ENCODE assay signal across 26 cellular contexts in the genomic region with DNA sequence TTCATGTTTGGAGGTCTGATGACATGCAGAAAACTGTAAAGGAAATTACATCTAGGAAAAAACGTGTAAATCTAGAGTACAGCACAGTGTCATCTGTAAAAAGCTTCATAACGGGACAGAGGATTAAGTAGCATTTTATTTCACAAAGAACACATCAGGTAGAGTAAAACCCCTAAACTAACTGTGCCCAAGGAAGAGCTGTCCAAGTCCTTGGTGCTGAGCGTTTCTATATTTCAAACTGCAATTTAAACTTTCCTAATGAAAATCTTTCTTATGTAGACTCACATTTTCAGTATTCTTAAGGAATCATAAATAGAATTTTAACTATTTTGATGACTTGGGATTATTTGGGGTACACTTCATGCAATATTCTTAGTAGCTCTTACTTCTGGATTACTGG.
"Had no signal": no experiment of that assay in that cellular context is flagged by ENCODE, and none has a peak within 500 bp of the region (broad histone marks: within the 10 kb centered on the region; RNA-seq: fewer than 3 reads in every experiment).

No MANE protein-coding gene starts in this region.

- H3K4me1 Mint-ChIP-seq: natural killer cell; stimulated activated memory B cell treated with anti-CD40 and anti-IgM and Interleukin-4, amounts not matched to agents 10 μg/mL and 1 μg/mL and 100 μg/mL, for 72 hours had no signal

- H3K27ac ChIP-seq: colonic mucosa, esophagus squamous epithelium, heart right ventricle, left ventricle myocardium inferior, lower lobe of right lung, parathyroid adenoma, sigmoid colon, spleen, testis, tibial artery had no signal

- H3K27me3 Mint-ChIP-seq: progenitor cell of endocrine pancreas; stimulated activated memory B cell treated with anti-CD40 and anti-IgM and Interleukin-4, amounts not matched to agents 10 μg/mL and 1 μg/mL and 100 μg/mL, for 72 hours; type B pancreatic cell had no signal

- H3K9me3 ChIP-seq: colonic mucosa, esophagus squamous epithelium, heart right ventricle, left ventricle myocardium inferior, lower lobe of right lung, sigmoid colon, spleen, testis, tibial artery had no signal

- H3K9ac ChIP-seq: parathyroid adenoma had no signal

- H3K27me3 ChIP-seq: colonic mucosa, esophagus squamous epithelium, heart right ventricle, sigmoid colon, spleen, testis, tibial artery had no signal

- H3K4me3 ChIP-seq: colonic mucosa, esophagus squamous epithelium, heart right ventricle, left ventricle myocardium inferior, lower lobe of right lung, sigmoid colon, spleen, testis, tibial artery had no signal

- H3K27ac Mint-ChIP-seq: natural killer cell; progenitor cell of endocrine pancreas; stimulated activated memory B cell treated with anti-CD40 and anti-IgM and Interleukin-4, amounts not matched to agents 10 μg/mL and 1 μg/mL and 100 μg/mL, for 72 hours; type B pancreatic cell had no signal

- H2AFZ ChIP-seq: parathyroid adenoma had no signal

- DNase-seq: colonic mucosa; dermis blood vessel endothelial cell; effector memory CD4-positive, alpha-beta T cell; erythroblast; esophagus squamous epithelium; foreskin melanocyte; glutamatergic neuron; heart right ventricle; hippocampal formation; left cardiac atrium; left ventricle myocardium inferior; lower lobe of right lung; natural killer cell; sigmoid colon; spleen; stimulated activated CD4-positive, alpha-beta T cell treated with anti-CD3 and anti-CD28 coated beads, Interleukin-4, amount 100 ng/mL, for 4 hours; stimulated activated naive CD8-positive, alpha-beta T cell treated with anti-CD3 and anti-CD28 coated beads, Interleukin-15, Interleukin-2, amounts not matched to agents 100 U/mL and 50 U/mL, for 24 hours; substantia nigra; testis; tibial artery had no signal

- H3K4me1 ChIP-seq: colonic mucosa, esophagus squamous epithelium, heart right ventricle, left ventricle myocardium inferior, lower lobe of right lung, parathyroid adenoma, sigmoid colon, spleen, testis, tibial artery had no signal

- H3K9me3 Mint-ChIP-seq: stimulated activated memory B cell treated with anti-CD40 and anti-IgM and Interleukin-4, amounts not matched to agents 10 μg/mL and 1 μg/mL and 100 μg/mL, for 72 hours; type B pancreatic cell had no signal

- H3K79me2 ChIP-seq: parathyroid adenoma had no signal

- H3K4me3 Mint-ChIP-seq: natural killer cell; stimulated activated memory B cell treated with anti-CD40 and anti-IgM and Interleukin-4, amounts not matched to agents 10 μg/mL and 1 μg/mL and 100 μg/mL, for 72 hours; type B pancreatic cell had no signal

- H3K36me3 ChIP-seq: colonic mucosa, esophagus squamous epithelium, heart right ventricle, left ventricle myocardium inferior, lower lobe of right lung, sigmoid colon, spleen, tibial artery had no signal

- ATAC-seq: heart right ventricle; left cardiac atrium; lower lobe of right lung; natural killer cell; stimulated activated memory B cell treated with anti-CD40 and anti-IgM and Interleukin-4, amounts not matched to agents 10 μg/mL and 1 μg/mL and 100 μg/mL, for 72 hours; stimulated activated naive CD8-positive, alpha-beta T cell treated with anti-CD3 and anti-CD28 coated beads, Interleukin-15, Interleukin-2, amounts not matched to agents 100 U/mL and 50 U/mL, for 24 hours had no signal

- FAIRE-seq: endothelial cell of umbilical vein, islet of Langerhans had no signal

- H3K36me3 Mint-ChIP-seq: natural killer cell; stimulated activated memory B cell treated with anti-CD40 and anti-IgM and Interleukin-4, amounts not matched to agents 10 μg/mL and 1 μg/mL and 100 μg/mL, for 72 hours; type B pancreatic cell had no signal
